8 cellular contexts compared by ENCODE assay signal in genomic region chr14:106790189-106791036, GRCh38.
A peak's percentile ranks its signal among the peaks of the same experiment; 100 is the strongest.
DNase-seq lines count a peak whose midpoint lies in the region; ATAC-seq and TF ChIP-seq lines count a peak whose summit lies in the region.

No MANE protein-coding gene starts in this region.

- no peaks in the 10 kb centered on the region for H3K36me3 ChIP-seq in lower lobe of right lung

- no peaks in the 10 kb centered on the region for H3K27me3 ChIP-seq in lower lobe of right lung (ENCODE audit: low read depth)

- H3K27me3 Mint-ChIP-seq in stimulated activated memory B cell treated with anti-CD40 and anti-IgM and Interleukin-4, amounts not matched to agents 10 μg/mL and 1 μg/mL and 100 μg/mL, for 72 hours = peaks cover 39% of the 10 kb centered on the region

- peak; percentile 90 for TF ChIP-seq CTCF in GM12872 (IDR thresholded peaks at IDR 0.05; ENCODE audit: insufficient read depth, low read depth, low read length)
- TF ChIP-seq CTCF in astrocyte of the spinal cord (IDR thresholded peaks at IDR 0.05; ENCODE audit: low read depth, low read length) = peak; percentile 36
- peak; percentile 71 for TF ChIP-seq CTCF in lower lobe of right lung (IDR thresholded peaks at IDR 0.05)

- no peak overlapping the region for H3K27ac Mint-ChIP-seq in stimulated activated memory B cell treated with anti-CD40 and anti-IgM and Interleukin-4, amounts not matched to agents 10 μg/mL and 1 μg/mL and 100 μg/mL, for 72 hours

- intact Hi-C loops in lower lobe of right lung (cut with DNase I) = no loop called here

- H3K9me3 Mint-ChIP-seq in stimulated activated memory B cell treated with anti-CD40 and anti-IgM and Interleukin-4, amounts not matched to agents 10 μg/mL and 1 μg/mL and 100 μg/mL, for 72 hours = no peaks in the 10 kb centered on the region

- no peak overlapping the region for H3K27ac ChIP-seq in lower lobe of right lung

- no peak overlapping the region for H3K4me3 ChIP-seq in astrocyte of the spinal cord (ENCODE audit: low read depth, low read length)
- H3K4me3 ChIP-seq in lower lobe of right lung = no peak overlapping the region

- no peaks in the 10 kb centered on the region for H3K9me3 ChIP-seq in lower lobe of right lung

- no peaks in the 10 kb centered on the region for H3K4me1 ChIP-seq in lower lobe of right lung

- ATAC-seq in lower lobe of right lung = peak; percentile 48 to 58
- peak; percentile 58 for ATAC-seq in stimulated activated memory B cell treated with anti-CD40 and anti-IgM and Interleukin-4, amounts not matched to agents 10 μg/mL and 1 μg/mL and 100 μg/mL, for 72 hours

- DNase-seq in M059J (ENCODE audit: low read depth) = peak; percentile 12
- peak; percentile 20 to 74 (median 51) for DNase-seq in T-helper 2 cell
- no peak for DNase-seq in astrocyte of the spinal cord (ENCODE audit: low read depth, low spot score)
- DNase-seq in lower lobe of right lung = peak; percentile 83
- DNase-seq in retina = no peak
- DNase-seq in NCI-H1105 treated with DMSO at 0.1 percent for 48 hours (lab: John Stamatoyannopoulos, UW) = no peak

- H3K4me3 Mint-ChIP-seq in stimulated activated memory B cell treated with anti-CD40 and anti-IgM and Interleukin-4, amounts not matched to agents 10 μg/mL and 1 μg/mL and 100 μg/mL, for 72 hours = no peak overlapping the region

- H3K36me3 Mint-ChIP-seq in stimulated activated memory B cell treated with anti-CD40 and anti-IgM and Interleukin-4, amounts not matched to agents 10 μg/mL and 1 μg/mL and 100 μg/mL, for 72 hours = no peaks in the 10 kb centered on the region

- H3K4me1 Mint-ChIP-seq in stimulated activated memory B cell treated with anti-CD40 and anti-IgM and Interleukin-4, amounts not matched to agents 10 μg/mL and 1 μg/mL and 100 μg/mL, for 72 hours = peaks cover 16% of the 10 kb centered on the region

- in situ Hi-C loops in astrocyte of the spinal cord (cut with HindIII; ENCODE audit: low sequenced_read_pairs) = no loop called here

Comparison
In these comparisons a context has a peak if more than half of its experiments do, and no peak if none do; other contexts are left out.
1. CTCF ChIP-seq: peak in every context shown above with its lines; median percentile 90 in GM12872; 71 in lower lobe of right lung; 36 in astrocyte of the spinal cord.
2. DNase-seq: peak in M059J (single experiment), T-helper 2 cell (5 of 5) and lower lobe of right lung (single experiment); none in astrocyte of the spinal cord (single experiment), retina (single experiment) and NCI-H1105 treated with DMSO at 0.1 percent for 48 hours (single experiment).